ENCODE assay signal across 8 cellular contexts in genomic region chr9:83622814-83623633, GRCh38. TPM values are rescaled to one million over a fixed set of nuclear protein-coding genes. Genes with fewer than 3 reads are reported as not detected.
DNase-seq lines count a peak whose midpoint lies in the region; ATAC-seq and TF ChIP-seq lines count a peak whose summit lies in the region.

TSS of gene IDNK (plus strand) at chr9:83623143. CDS start at chr9:83623172, 29 bp downstream.

- no peaks in the 10 kb centered on the region for H4K20me1 ChIP-seq in OCI-LY7 (ENCODE audit: insufficient read depth, low read length)
- no peaks in the 10 kb centered on the region for H4K20me1 ChIP-seq in fibroblast of lung (ENCODE audit: control insufficient read depth, extremely low read depth, insufficient read depth, low read length)

- H3K4me3 ChIP-seq in OCI-LY7 (ENCODE audit: low read depth, low read length, poor library complexity, severe bottlenecking) (peak within 1 kb of the TSS; percentile 72), fibroblast of lung (replicated peaks in 1 of 4; ENCODE audit: control extremely low read depth in 1 of 4, insufficient read depth in 1 of 4, low read depth in 3 of 4, low read length in 4 of 4) (peak within 1 kb of the TSS; percentile 59 to 79 (median 71))

- H3K9me3 Mint-ChIP-seq in natural killer cell treated with Interleukin-12 subunit alpha and Interleukin-12 subunit beta and Interleukin-15 and Interleukin-18, amount 100 ng/mL, for 72 hours, result no peaks in the 10 kb centered on the region
- no peaks in the 10 kb centered on the region for H3K9me3 Mint-ChIP-seq in stimulated activated naive CD8-positive, alpha-beta T cell treated with anti-CD3 and anti-CD28 coated beads, Interleukin-15, amount 100 ng/mL, for 72 hours

- no peaks in the 10 kb centered on the region for H3K79me2 ChIP-seq in OCI-LY7 (ENCODE audit: insufficient read depth, low read depth, low read length)
- H3K79me2 ChIP-seq in fibroblast of lung (ENCODE audit: control insufficient read depth, insufficient read depth, low read length), result no peaks in the 10 kb centered on the region

- H3K27ac Mint-ChIP-seq in natural killer cell treated with Interleukin-12 subunit alpha and Interleukin-12 subunit beta and Interleukin-15 and Interleukin-18, amount 100 ng/mL, for 72 hours, result peak within 1 kb of the TSS; percentile 95 to 96
- H3K27ac Mint-ChIP-seq in stimulated activated naive CD8-positive, alpha-beta T cell treated with anti-CD3 and anti-CD28 coated beads, Interleukin-15, amount 100 ng/mL, for 72 hours, result peak within 1 kb of the TSS; percentile 99 to 100

- H3K36me3 ChIP-seq in OCI-LY7 (ENCODE audit: insufficient read depth, low read length), result no peaks in the 10 kb centered on the region; the same call in 1 of the 2 replicates
- H3K36me3 ChIP-seq in fibroblast of lung (ENCODE audit: control insufficient read depth, insufficient read depth, low read length), result no peaks in the 10 kb centered on the region

- no TSS peak for BruUV-seq in OCI-LY7 (replicated peaks; lab: Mats Ljungman, UMichigan)

- ATAC-seq in GM19397 (IDR thresholded peaks at IDR 0.05; ENCODE audit: unreplicated experiment) (peak; percentile 83), HG03521 (IDR thresholded peaks at IDR 0.05; ENCODE audit: unreplicated experiment) (peak; percentile 88)
- peak; percentile 92 to 94 for ATAC-seq in natural killer cell treated with Interleukin-12 subunit alpha and Interleukin-12 subunit beta and Interleukin-15 and Interleukin-18, amount 100 ng/mL, for 72 hours
- ATAC-seq in stimulated activated naive CD8-positive, alpha-beta T cell treated with anti-CD3 and anti-CD28 coated beads, Interleukin-15, amount 100 ng/mL, for 72 hours, result peak; percentile 86

- DNase-seq in COLO668 (lab: John Stamatoyannopoulos, UW; ENCODE audit: unreplicated experiment) (peak; percentile 89), OCI-LY7 (ENCODE audit: low spot score) (peak; percentile 77), fibroblast of lung (ENCODE audit: low read depth in 2 of 2) (peak; percentile 51 to 52)
- DNase-seq in activated T-helper 1 cell treated with anti-CD3 and anti-CD28 coated beads, Interleukin-2, amount 50 U/mL, for 16 hours (ENCODE audit: low read depth in 1 of 2, low spot score in 1 of 2), result peak; percentile 37 to 55
- peak; percentile 77 for DNase-seq in natural killer cell treated with Interleukin-12 subunit alpha and Interleukin-12 subunit beta and Interleukin-15 and Interleukin-18, amount 100 ng/mL, for 72 hours (ENCODE audit: low spot score)
- DNase-seq in stimulated activated naive CD8-positive, alpha-beta T cell treated with anti-CD3 and anti-CD28 coated beads, Interleukin-15, amount 100 ng/mL, for 72 hours, result peak; percentile 68 to 69

- CTCF ChIA-PET in OCI-LY7 (lab: Charles Lee; ENCODE audit: unreplicated experiment), result interaction anchor here (0.6 kb wide), 1 partner anchor 9 kb away, joined by 6 read pairs; no protein-coding TSS in a partner anchor

- H3K4me1 ChIP-seq in OCI-LY7 (ENCODE audit: insufficient read depth, low read length, poor library complexity, severe bottlenecking), result peaks cover 22% of the 10 kb centered on the region
- H3K4me1 ChIP-seq in fibroblast of lung (ENCODE audit: control insufficient read depth, extremely low read depth, insufficient read depth, low read length), result peaks cover 3% of the 10 kb centered on the region

- no peaks in the 10 kb centered on the region for H3K9me2 ChIP-seq in OCI-LY7 (ENCODE audit: insufficient read depth, low read length)

- H3K4me1 Mint-ChIP-seq in natural killer cell treated with Interleukin-12 subunit alpha and Interleukin-12 subunit beta and Interleukin-15 and Interleukin-18, amount 100 ng/mL, for 72 hours (ENCODE audit: low read depth in 2 of 2), result peaks cover 24 to 27% of the 10 kb centered on the region in 2 donors
- H3K4me1 Mint-ChIP-seq in stimulated activated naive CD8-positive, alpha-beta T cell treated with anti-CD3 and anti-CD28 coated beads, Interleukin-15, amount 100 ng/mL, for 72 hours, result peaks cover 41% of the 10 kb centered on the region

- H3K9me3 ChIP-seq in OCI-LY7 (ENCODE audit: low read length) (no peaks in the 10 kb centered on the region), fibroblast of lung (ENCODE audit: control insufficient read depth, insufficient read depth, low read depth, low read length) (no peaks in the 10 kb centered on the region)

- peak within 1 kb of the TSS; percentile 92 for H2AFZ ChIP-seq in OCI-LY7 (ENCODE audit: low read length)
- H2AFZ ChIP-seq in fibroblast of lung (ENCODE audit: low read length), result peak within 1 kb of the TSS; percentile 77

- H3K9ac ChIP-seq in fibroblast of lung (ENCODE audit: insufficient read depth, low read length), result peak within 1 kb of the TSS; percentile 85

- intact Hi-C loops in OCI-LY7 (cut with micrococcal nuclease; ENCODE audit: unreplicated experiment), result loop anchor here (1.0 to 5.0 kb wide), 2 partner anchors 84 to 194 kb away; partner anchors contain the start of genes GKAP1 and UBQLN1

- H3K27me3 Mint-ChIP-seq in natural killer cell treated with Interleukin-12 subunit alpha and Interleukin-12 subunit beta and Interleukin-15 and Interleukin-18, amount 100 ng/mL, for 72 hours, result peaks cover 0 to 6% of the 10 kb centered on the region in 2 donors
- H3K27me3 Mint-ChIP-seq in stimulated activated naive CD8-positive, alpha-beta T cell treated with anti-CD3 and anti-CD28 coated beads, Interleukin-15, amount 100 ng/mL, for 72 hours, result no peaks in the 10 kb centered on the region

- H3K36me3 Mint-ChIP-seq in natural killer cell treated with Interleukin-12 subunit alpha and Interleukin-12 subunit beta and Interleukin-15 and Interleukin-18, amount 100 ng/mL, for 72 hours, result no peaks in the 10 kb centered on the region

- H3K27me3 ChIP-seq in fibroblast of lung (ENCODE audit: control insufficient read depth, insufficient read depth, low read length), result no peaks in the 10 kb centered on the region

- POLR2A ChIA-PET in OCI-LY7 (lab: Charles Lee), result interaction anchor here (0.7 to 4.3 kb wide), 5 partner anchors 13 to 85 kb away, joined by 3 to 19 read pairs (median 6); partner anchors contain the start of gene UBQLN1

- H3K27ac ChIP-seq in OCI-LY7 (ENCODE audit: low read depth, low read length, poor library complexity, severe bottlenecking), result peak within 1 kb of the TSS; percentile 56
- H3K27ac ChIP-seq in fibroblast of lung (ENCODE audit: insufficient read depth, low read length), result peak within 1 kb of the TSS; percentile 64

- peak within 1 kb of the TSS; percentile 67 for H3K4me2 ChIP-seq in OCI-LY7 (ENCODE audit: low read length)
- peak within 1 kb of the TSS; percentile 93 for H3K4me2 ChIP-seq in fibroblast of lung (ENCODE audit: extremely low read depth, insufficient read depth, low read length)

- peak within 1 kb of the TSS; percentile 94 for H3K4me3 Mint-ChIP-seq in natural killer cell treated with Interleukin-12 subunit alpha and Interleukin-12 subunit beta and Interleukin-15 and Interleukin-18, amount 100 ng/mL, for 72 hours
- H3K4me3 Mint-ChIP-seq in stimulated activated naive CD8-positive, alpha-beta T cell treated with anti-CD3 and anti-CD28 coated beads, Interleukin-15, amount 100 ng/mL, for 72 hours, result peak within 1 kb of the TSS; percentile 89 to 96

- TF ChIP-seq CTCF in OCI-LY7 (conservative IDR thresholded peaks at IDR 0.05; ENCODE audit: low read length) (no peak), fibroblast of lung (conservative IDR thresholded peaks at IDR 0.05 in 1 of 2, IDR thresholded peaks at IDR 0.05 in 1 of 2; ENCODE audit: low read depth in 1 of 2, low read length in 2 of 2) (no peak)

RNA-seq across cellular contexts. Expression of gene IDNK, which starts in this region (rescaled TPM):
- total RNA-seq in OCI-LY7 (2014; rRNA removed; shearing (Covaris generic)), result 3.1 and 3.7 TPM in 2 replicates
- total RNA-seq in OCI-LY7 (2022) (8.2 and 8.7 TPM in 2 replicates), fibroblast of lung (5.9 and 7.8 TPM in 2 replicates)
- polyA plus RNA-seq in fibroblast of lung, result 4.5 and 7.0 TPM in 2 replicates
- polyA plus RNA-seq in fibroblast of lung (2012), result 4.6 and 7.6 TPM in 2 replicates
- 1.5 TPM in 1 of 2 replicates, not detected in the other for polyA minus RNA-seq in fibroblast of lung (ENCODE audit: low replicate concordance)
- 1 to 10 TPM; 5.1 to 6.0 TPM for total RNA-seq in natural killer cell treated with Interleukin-12 subunit alpha and Interleukin-12 subunit beta and Interleukin-15 and Interleukin-18, amount 100 ng/mL, for 72 hours

Comparison
In these comparisons a context has a peak if more than half of its experiments do, and no peak if none do; other contexts are left out.
1. Peak in every context shown above with its lines: DNase-seq, ATAC-seq, H3K4me3 ChIP-seq and H3K27ac ChIP-seq.